1 cellular context compared by ENCODE assay signal in the genomic region with DNA sequence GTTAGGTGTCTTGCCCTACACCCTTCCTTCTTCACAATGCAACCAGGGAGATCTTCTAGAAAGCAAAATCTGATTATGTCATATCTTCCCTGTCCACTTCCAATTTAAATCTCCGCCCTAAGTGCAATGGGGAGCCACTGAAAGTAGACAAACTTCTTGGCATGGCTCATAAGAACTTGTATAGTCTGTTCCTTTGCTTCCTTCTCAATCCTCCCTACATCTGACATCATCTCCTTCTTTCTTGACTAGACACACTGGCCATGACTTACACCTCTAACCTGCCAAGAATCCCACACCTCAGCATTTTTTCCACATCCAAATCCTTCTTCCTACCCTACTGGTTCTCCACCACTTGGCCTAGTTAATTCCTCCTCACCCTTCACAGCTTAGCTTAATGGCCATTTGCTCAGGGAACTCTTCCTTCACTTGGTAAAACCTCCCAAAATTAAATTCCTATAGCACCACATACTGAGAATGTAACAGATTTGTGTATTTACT.
TF ChIP-seq lines count a peak whose summit lies in the region.

No MANE protein-coding gene starts in this region.

TF ChIP-seq in HepG2, 621 proteins besides CTCF, POLR2A, EP300 and RAD21:
- TF ChIP-seq CENPX (CRISPR knock-in tag; IDR thresholded peaks at IDR 0.05) (no peak), MAFK (conservative IDR thresholded peaks at IDR 0.05 in 1 of 2, IDR thresholded peaks at IDR 0.05 in 1 of 2; ENCODE audit: low read length in 2 of 2) (peak; percentile 61 to 74), POLR2AphosphoS5 (IDR thresholded peaks at IDR 0.05; ENCODE audit: low read depth, low read length) (no peak), MAFF (IDR thresholded peaks at IDR 0.05; ENCODE audit: low read depth, low read length) (peak; percentile 61)
